Comparison of ENCODE assay signal across 8 cellular contexts in genomic region chr13:30607908-30608307, GRCh38. TPM values are rescaled to one million over a fixed set of nuclear protein-coding genes. Genes with fewer than 3 reads are reported as not detected.
DNase-seq lines count a peak whose midpoint lies in the region; ATAC-seq, FAIRE-seq and TF ChIP-seq lines count a peak whose summit lies in the region.
"Had no signal": no experiment of that assay in that cellular context is flagged by ENCODE, and none has a peak within 500 bp of the region (broad histone marks: within the 10 kb centered on the region; RNA-seq: fewer than 3 reads in every experiment).

No MANE protein-coding gene starts in this region.

- POLR2A ChIA-PET in activated B cell treated with CpG ODN at 0.5 μM for 24 hours (lab: Charles Lee) = interaction anchor here (0.6 to 3.2 kb wide), 5 partner anchors 9 to 212 kb away, joined by 3 to 43 read pairs (median 4); partner anchors contain the start of gene USPL1

- no peaks in the 10 kb centered on the region for H3K27me3 Mint-ChIP-seq in activated B cell treated with CpG ODN at 0.5 μM for 24 hours

- intact Hi-C loops in activated B cell treated with CpG ODN at 0.5 μM for 24 hours (cut with micrococcal nuclease) = loop anchor here (1.0 kb wide), 1 partner anchor 9 kb away; the partner anchor contains the start of gene USPL1

- H3K9me3 Mint-ChIP-seq in activated B cell treated with CpG ODN at 0.5 μM for 24 hours = no peaks in the 10 kb centered on the region

- DNase-seq in activated B cell treated with CpG ODN at 0.5 μM for 24 hours (peak; percentile 27), left lobe of liver (ENCODE audit: low spot score) (no peak), anterior cingulate cortex (lab: John Stamatoyannopoulos, UW) (no peak), DMS 273 (lab: John Stamatoyannopoulos, UW; ENCODE audit: unreplicated experiment) (no peak), HTR-8/SVneo (ENCODE audit: insufficient read length, low spot score) (no peak)

- peaks cover 50% of the 10 kb centered on the region for H3K4me1 Mint-ChIP-seq in activated B cell treated with CpG ODN at 0.5 μM for 24 hours

- FAIRE-seq in HTR-8/SVneo (lab: Jason Lieb, UNC) = no peak
- FAIRE-seq: keratinocyte had no signal

- H3K27ac Mint-ChIP-seq in activated B cell treated with CpG ODN at 0.5 μM for 24 hours = peak overlapping the region; percentile 75

- no peak for TF ChIP-seq CTCF in activated B cell treated with CpG ODN at 0.5 μM for 24 hours (IDR thresholded peaks at IDR 0.05)

- H3K4me3 Mint-ChIP-seq in activated B cell treated with CpG ODN at 0.5 μM for 24 hours = peak overlapping the region; percentile 29

- H3K36me3 Mint-ChIP-seq in activated B cell treated with CpG ODN at 0.5 μM for 24 hours (ENCODE audit: low read depth) = no peaks in the 10 kb centered on the region

- CTCF ChIA-PET in activated B cell treated with CpG ODN at 0.5 μM for 24 hours (lab: Charles Lee) = interaction anchor here (1.0 to 1.3 kb wide), 3 partner anchors 30 to 475 kb away, joined by 3 to 4 read pairs (median 4); no protein-coding TSS in a partner anchor

- ATAC-seq in GM19397 (IDR thresholded peaks at IDR 0.05; ENCODE audit: unreplicated experiment) = peak; percentile 99
- ATAC-seq in HG03280 (IDR thresholded peaks at IDR 0.05; ENCODE audit: unreplicated experiment) = peak; percentile 98
- ATAC-seq in activated B cell treated with CpG ODN at 0.5 μM for 24 hours (ENCODE audit: low read depth) = peak; percentile 91
- ATAC-seq in left lobe of liver = peak; percentile 63

RNA-seq across cellular contexts. Expression of gene USPL1, which starts 9.8 kb away (rescaled TPM):
- total RNA-seq in activated B cell treated with CpG ODN at 0.5 μM for 24 hours = 29.1 and 33.6 TPM in 2 replicates
- total RNA-seq in left lobe of liver = 7.4 TPM
